8 cellular contexts compared by ENCODE assay signal in genomic region chr5:137753227-137753985, GRCh38. TPM values are rescaled to one million over a fixed set of nuclear protein-coding genes. Genes with fewer than 3 reads are reported as not detected.
DNase-seq lines count a peak whose midpoint lies in the region; ATAC-seq, FAIRE-seq and TF ChIP-seq lines count a peak whose summit lies in the region.

No MANE protein-coding gene starts in this region.

- no peak for TF ChIP-seq POLR2A in HepG2 (IDR thresholded peaks at IDR 0.05; ENCODE audit: insufficient read depth in 1 of 2, low read depth in 2 of 2, low read length in 2 of 2)

- peak overlapping the region; percentile 100 for H3K27ac Mint-ChIP-seq in stimulated activated effector memory CD8-positive, alpha-beta T cell treated with anti-CD3 and anti-CD28 coated beads, Interleukin-12 subunit alpha, Interleukin-12 subunit beta, amount 100 ng/mL, for 72 hours

- in situ Hi-C loops in HepG2 (cut with HindIII; ENCODE audit: extremely low pct_ligation_motif_present, low pct_unique_long_range_greater_than_20kb): no loop called here

- H4K20me1 ChIP-seq in HepG2 (ENCODE audit: insufficient read depth, low read length): peaks cover 23% of the 10 kb centered on the region

- CTCF ChIA-PET in HepG2 (lab: Yijun Ruan, JAX; ENCODE audit: low intra/inter-chr PET ratio, low total read pairs): no interaction called here

- TF ChIP-seq CTCF in choroid plexus epithelial cell (conservative IDR thresholded peaks at IDR 0.05; ENCODE audit: low read depth, low read length): no peak
- TF ChIP-seq CTCF in HepG2 (CRISPR knock-in tag; IDR thresholded peaks at IDR 0.05): no peak

- peaks cover 21% of the 10 kb centered on the region for H3K4me1 Mint-ChIP-seq in stimulated activated effector memory CD8-positive, alpha-beta T cell treated with anti-CD3 and anti-CD28 coated beads, Interleukin-12 subunit alpha, Interleukin-12 subunit beta, amount 100 ng/mL, for 72 hours

- no peak overlapping the region for H2AFZ ChIP-seq in HepG2 (ENCODE audit: low read length)

- H3K79me2 ChIP-seq in HepG2 (ENCODE audit: insufficient read depth, low read length): peaks cover 38% of the 10 kb centered on the region

- H3K4me3 ChIP-seq in choroid plexus epithelial cell (ENCODE audit: low read depth, low read length) (peak overlapping the region; percentile 91), HepG2 (replicated peaks in 1 of 3; ENCODE audit: insufficient read depth in 1 of 3, low read depth in 2 of 3, low read length in 3 of 3) (peak overlapping the region; percentile 89 to 100 (median 98))

- TF ChIP-seq EP300 in HepG2 (IDR thresholded peaks at IDR 0.05; ENCODE audit: low read depth in 2 of 2, low read length in 2 of 2) (no peak), HepG2 (CRISPR knock-in tag; IDR thresholded peaks at IDR 0.05; ENCODE audit: borderline replicate concordance) (no peak)

- ATAC-seq in GM18873 (IDR thresholded peaks at IDR 0.05; ENCODE audit: low FRiP score, unreplicated experiment) (peak; percentile 2), HG03108 (IDR thresholded peaks at IDR 0.05; ENCODE audit: unreplicated experiment) (peak; percentile 3), HepG2 (peak; percentile 8)
- ATAC-seq in stimulated activated effector memory CD8-positive, alpha-beta T cell treated with anti-CD3 and anti-CD28 coated beads, Interleukin-12 subunit alpha, Interleukin-12 subunit beta, amount 100 ng/mL, for 72 hours: peak; percentile 0

- POLR2A ChIA-PET in HepG2 (lab: Yijun Ruan, JAX): interaction anchor here (0.7 to 1.7 kb wide), 4 partner anchors 18 to 530 kb away, joined by 3 to 7 read pairs (median 4); partner anchors contain the start of gene FAM13B

- H3K9ac ChIP-seq in HepG2 (ENCODE audit: insufficient read depth, low read depth, low read length): peak overlapping the region; percentile 99

- no peaks in the 10 kb centered on the region for H3K36me3 ChIP-seq in HepG2 (replicated peaks in 1 of 2; ENCODE audit: control insufficient read depth in 1 of 2, insufficient read depth in 2 of 2, low read length in 2 of 2)

- BruUV-seq in HepG2 (replicated peaks; lab: Mats Ljungman, UMichigan): TSS peak; percentile 75

- H3K27me3 ChIP-seq in HepG2 (ENCODE audit: control insufficient read depth in 1 of 2, insufficient read depth in 2 of 2, low read length in 2 of 2): peaks cover 1 to 8% of the 10 kb centered on the region in 2 experiments; a peak in 2 of 5 replicates

- WGBS in HepG2 (ENCODE audit: low lambda C conversion rate): 0% methylated on average over 10 of the region's 83 CpGs

- H3K9me3 ChIP-seq in HepG2 (ENCODE audit: low read length): no peaks in the 10 kb centered on the region

- peak overlapping the region; percentile 99 for H3K27ac ChIP-seq in HepG2 (ENCODE audit: extremely low read length, insufficient read depth, low read length)

- DNase-seq in activated CD4-positive, CD25-positive, alpha-beta regulatory T cell treated with anti-CD3 and anti-CD28 coated beads, Interleukin-2, amount 50 U/mL, for 72 hours: peak; percentile 60
- DNase-seq in choroid plexus epithelial cell (ENCODE audit: low read depth): peak; percentile 55
- DNase-seq in HepG2 (ENCODE audit: low spot score): no peak
- DNase-seq in stimulated activated effector memory CD8-positive, alpha-beta T cell treated with anti-CD3 and anti-CD28 coated beads, Interleukin-12 subunit alpha, Interleukin-12 subunit beta, amount 100 ng/mL, for 72 hours (ENCODE audit: low spot score in 2 of 2): peak; percentile 18 to 77
- no peak for DNase-seq in amniotic stem cell (lab: John Stamatoyannopoulos, UW)
- no peak for DNase-seq in retina

- intact Hi-C loops in HepG2 (cut with micrococcal nuclease; ENCODE audit: unreplicated experiment): loop anchor here (10.0 kb wide), 1 partner anchor 141 kb away; no protein-coding TSS in a partner anchor

- TF ChIP-seq RAD21 in HepG2 (CRISPR knock-in tag; IDR thresholded peaks at IDR 0.05): no peak

- H3K4me2 ChIP-seq in HepG2 (ENCODE audit: low read depth, low read length): peak overlapping the region; percentile 70

- FAIRE-seq in HepG2 (lab: Jason Lieb, UNC): no peak

- H3K4me1 ChIP-seq in HepG2 (ENCODE audit: insufficient read depth, low read length): peaks cover 31% of the 10 kb centered on the region

- H3K9me3 Mint-ChIP-seq in stimulated activated effector memory CD8-positive, alpha-beta T cell treated with anti-CD3 and anti-CD28 coated beads, Interleukin-12 subunit alpha, Interleukin-12 subunit beta, amount 100 ng/mL, for 72 hours: no peaks in the 10 kb centered on the region

- peak overlapping the region; percentile 94 for H3K4me3 Mint-ChIP-seq in stimulated activated effector memory CD8-positive, alpha-beta T cell treated with anti-CD3 and anti-CD28 coated beads, Interleukin-12 subunit alpha, Interleukin-12 subunit beta, amount 100 ng/mL, for 72 hours

- peaks cover 66% of the 10 kb centered on the region for H3K36me3 Mint-ChIP-seq in stimulated activated effector memory CD8-positive, alpha-beta T cell treated with anti-CD3 and anti-CD28 coated beads, Interleukin-12 subunit alpha, Interleukin-12 subunit beta, amount 100 ng/mL, for 72 hours

TF ChIP-seq in HepG2, 621 proteins besides CTCF, POLR2A, EP300 and RAD21 (continues in another document):
- TF ChIP-seq HNRNPL (IDR thresholded peaks at IDR 0.05; ENCODE audit: low read depth, low read length): peak; percentile 8; the same call in 1 of the 2 replicates
- peak; percentile 29; the same call in 1 of the 2 replicates for TF ChIP-seq ZNF563 (CRISPR knock-in tag; IDR thresholded peaks at IDR 0.05)
- peak; percentile 8; the same call in 1 of the 2 replicates for TF ChIP-seq JUN (CRISPR knock-in tag; IDR thresholded peaks at IDR 0.05)
- TF ChIP-seq ZSCAN25 (CRISPR knock-in tag; IDR thresholded peaks at IDR 0.05): peak; percentile 28; the same call in 1 of the 2 replicates
- TF ChIP-seq ZNF709 (CRISPR knock-in tag; IDR thresholded peaks at IDR 0.05): peak; percentile 61
- TF ChIP-seq NR2F2 (IDR thresholded peaks at IDR 0.05; ENCODE audit: borderline replicate concordance, low read depth): no peak
- TF ChIP-seq KLF6 (CRISPR knock-in tag; IDR thresholded peaks at IDR 0.05): no peak
- no peak for TF ChIP-seq MED8 (CRISPR knock-in tag; IDR thresholded peaks at IDR 0.05; ENCODE audit: insufficient replicate concordance)
- 0 out of 2 replicates have a peak, but pooled peaks have one; percentile 46 for TF ChIP-seq SNAI1 (CRISPR knock-in tag; IDR thresholded peaks at IDR 0.05; ENCODE audit: borderline replicate concordance)
- no peak for TF ChIP-seq MYC (CRISPR knock-in tag; IDR thresholded peaks at IDR 0.05; ENCODE audit: borderline replicate concordance)
- TF ChIP-seq AGO2 (optimal IDR thresholded peaks at IDR 0.05; ENCODE audit: low read depth, low read length): peak; percentile 97
- TF ChIP-seq TBP (CRISPR knock-in tag; IDR thresholded peaks at IDR 0.05): no peak

RNA-seq across cellular contexts. Expression of gene HNRNPA0, which starts 0.8 kb away (rescaled TPM):
- 12.9 and 16.9 TPM in 2 replicates for total RNA-seq in HepG2 (2016; rRNA removed; fragmentation: Illumina TruSeq; extraction: Trizol)
- 2.5 TPM in 2 replicates for total RNA-seq in HepG2 (2016; cell fraction: cytosol; rRNA removed; fragmentation: Illumina TruSeq; extraction: Trizol; ENCODE audit: low read depth)
- 14.9 TPM in 2 replicates for total RNA-seq in HepG2 (2016; cell fraction: insoluble cytoplasmic fraction; rRNA removed; fragmentation: Illumina TruSeq; extraction: Trizol)
- 8.5 and 8.9 TPM in 2 replicates for total RNA-seq in HepG2 (2016; cell fraction: membrane; rRNA removed; fragmentation: Illumina TruSeq; extraction: Trizol)
- 10.5 and 11.0 TPM in 2 replicates for total RNA-seq in HepG2 (2016; cell fraction: nucleus; rRNA removed; fragmentation: Illumina TruSeq; extraction: Trizol)
- polyA plus RNA-seq in HepG2 (2011; rRNA removed): 9.0 and 9.6 TPM in 2 replicates
- polyA plus RNA-seq in HepG2 (2011; cell fraction: cytosol; rRNA removed): 9.8 and 11.3 TPM in 2 replicates
- polyA plus RNA-seq in HepG2 (2011; cell fraction: nucleus; rRNA removed): 4.5 and 4.6 TPM in 2 replicates
- polyA plus RNA-seq in HepG2 (2012): 15.9 and 21.6 TPM in 2 replicates
- 3.6 and 3.8 TPM in 2 replicates for polyA plus RNA-seq in HepG2 (2016; cell fraction: cytosol; fragmentation: Illumina TruSeq; extraction: Trizol; ENCODE audit: low read depth)
- polyA plus RNA-seq in HepG2 (2016; cell fraction: insoluble cytoplasmic fraction; fragmentation: Illumina TruSeq; extraction: Trizol; ENCODE audit: low read depth): 39.4 and 44.5 TPM in 2 replicates
- polyA plus RNA-seq in HepG2 (2016; cell fraction: membrane; fragmentation: Illumina TruSeq; extraction: Trizol; ENCODE audit: low read depth): 10.7 and 10.9 TPM in 2 replicates
- polyA plus RNA-seq in HepG2 (2016; cell fraction: nucleus; fragmentation: Illumina TruSeq; extraction: Trizol; ENCODE audit: insufficient read depth, low read depth): 24.8 and 26.2 TPM in 2 replicates
- 9.1 and 9.6 TPM in 2 replicates for polyA minus RNA-seq in HepG2 (2011; rRNA and poly(A)+ RNA removed; ENCODE audit: low replicate concordance)
- 10.9 and 13.7 TPM in 2 replicates for polyA minus RNA-seq in HepG2 (2011; cell fraction: cytosol; rRNA and poly(A)+ RNA removed)
- 6.5 and 8.1 TPM in 2 replicates for polyA minus RNA-seq in HepG2 (2011; cell fraction: nucleus; rRNA and poly(A)+ RNA removed)

RNA-seq across cellular contexts. Expression of gene KLHL3, which starts 17.5 kb away (rescaled TPM):
- total RNA-seq in HepG2 (2016; rRNA removed; fragmentation: Illumina TruSeq; extraction: Trizol): 0.02 TPM in 1 of 2 replicates, not detected in the other
- total RNA-seq in HepG2 (2016; cell fraction: cytosol; rRNA removed; fragmentation: Illumina TruSeq; extraction: Trizol; ENCODE audit: low read depth): not detected in 2 replicates
- 0.02 and 0.09 TPM in 2 replicates for total RNA-seq in HepG2 (2016; cell fraction: insoluble cytoplasmic fraction; rRNA removed; fragmentation: Illumina TruSeq; extraction: Trizol)
- total RNA-seq in HepG2 (2016; cell fraction: membrane; rRNA removed; fragmentation: Illumina TruSeq; extraction: Trizol): 0.10 and 0.46 TPM in 2 replicates
- total RNA-seq in HepG2 (2016; cell fraction: nucleus; rRNA removed; fragmentation: Illumina TruSeq; extraction: Trizol): 0.09 TPM in 1 of 2 replicates, not detected in the other
- 0.08 and 0.10 TPM in 2 replicates for polyA plus RNA-seq in HepG2 (2011; rRNA removed)
- polyA plus RNA-seq in HepG2 (2011; cell fraction: cytosol; rRNA removed): 0.11 and 0.12 TPM in 2 replicates
- polyA plus RNA-seq in HepG2 (2011; cell fraction: nucleus; rRNA removed): 0.31 and 0.54 TPM in 2 replicates
- polyA plus RNA-seq in HepG2 (2012): 0.15 and 0.20 TPM in 2 replicates
- not detected in 2 replicates for polyA plus RNA-seq in HepG2 (2016; cell fraction: cytosol; fragmentation: Illumina TruSeq; extraction: Trizol; ENCODE audit: low read depth)
- 0.04 TPM in 1 of 2 replicates, not detected in the other for polyA plus RNA-seq in HepG2 (2016; cell fraction: insoluble cytoplasmic fraction; fragmentation: Illumina TruSeq; extraction: Trizol; ENCODE audit: low read depth)
- not detected in 2 replicates for polyA plus RNA-seq in HepG2 (2016; cell fraction: membrane; fragmentation: Illumina TruSeq; extraction: Trizol; ENCODE audit: low read depth)
- polyA plus RNA-seq in HepG2 (2016; cell fraction: nucleus; fragmentation: Illumina TruSeq; extraction: Trizol; ENCODE audit: insufficient read depth, low read depth): not detected in 2 replicates
- 0.16 and 16.6 TPM in 2 replicates for polyA minus RNA-seq in HepG2 (2011; rRNA and poly(A)+ RNA removed; ENCODE audit: low replicate concordance)
- 0.18 TPM in 1 of 2 replicates, not detected in the other for polyA minus RNA-seq in HepG2 (2011; cell fraction: cytosol; rRNA and poly(A)+ RNA removed)
- polyA minus RNA-seq in HepG2 (2011; cell fraction: nucleus; rRNA and poly(A)+ RNA removed): 0.37 and 0.52 TPM in 2 replicates

Comparison
In these comparisons a context has a peak if more than half of its experiments do, and no peak if none do; other contexts are left out.
1. DNase-seq: peak in activated CD4-positive, CD25-positive, alpha-beta regulatory T cell treated with anti-CD3 and anti-CD28 coated beads, Interleukin-2, amount 50 U/mL, for 72 hours (single experiment), choroid plexus epithelial cell (single experiment) and stimulated activated effector memory CD8-positive, alpha-beta T cell treated with anti-CD3 and anti-CD28 coated beads, Interleukin-12 subunit alpha, Interleukin-12 subunit beta, amount 100 ng/mL, for 72 hours (2 of 2); none in HepG2 (single experiment), amniotic stem cell (single experiment) and retina (single experiment).
2. Peak in every context shown above with its lines, with median percentiles within 50 percentile points of each other: ATAC-seq.